Comparison of ENCODE assay signal across 19 cellular contexts in genomic region chr11:114285599-114285998, GRCh38. TPM values are rescaled to one million over a fixed set of nuclear protein-coding genes. Genes with fewer than 3 reads are reported as not detected.
A peak's percentile ranks its signal among the peaks of the same experiment; 100 is the strongest.
DNase-seq lines count a peak whose midpoint lies in the region; ATAC-seq, FAIRE-seq and TF ChIP-seq lines count a peak whose summit lies in the region.
"Had no signal": no experiment of that assay in that cellular context is flagged by ENCODE, and none has a peak within 500 bp of the region (broad histone marks: within the 10 kb centered on the region; RNA-seq: fewer than 3 reads in every experiment).

No MANE protein-coding gene starts in this region.

- POLR2A ChIA-PET in MCF 10A (lab: Yijun Ruan, JAX) (interaction anchor here (0.7 to 6.4 kb wide), 6 partner anchors 8 to 150 kb away, joined by 3 to 46 read pairs (median 12); partner anchors contain the start of gene NNMT), WTC11 (lab: Charles Lee) (no interaction called here)

- H3K4me1 ChIP-seq in breast epithelium = peaks cover 0 to 9% of the 10 kb centered on the region in 2 donors
- peaks cover 4% of the 10 kb centered on the region for H3K4me1 ChIP-seq in foreskin keratinocyte
- peaks cover 24% of the 10 kb centered on the region for H3K4me1 ChIP-seq in upper lobe of right lung
- H3K4me1 ChIP-seq in kidney (ENCODE audit: control insufficient read depth in 1 of 2, insufficient read depth in 1 of 2, low read depth in 1 of 2, low read length in 2 of 2) = peaks cover 0 to 3% of the 10 kb centered on the region in 2 donors

- DNase-seq in MCF 10A (ENCODE audit: unreplicated experiment) (peak; percentile 73), breast epithelium (ENCODE audit: low spot score in 2 of 2) (no peak), WTC11 (ENCODE audit: low spot score) (no peak), foreskin keratinocyte (peak in 1 of 2 donors; percentile 58), upper lobe of right lung (no peak), MV-4-11 (lab: John Stamatoyannopoulos, UW) (no peak), kidney (no peak)
- no peak for DNase-seq in stimulated activated CD4-positive, alpha-beta T cell treated with anti-CD3 and anti-CD28 coated beads, Interleukin-2, amount 100 ng/mL, for 24 hours
- DNase-seq: 8988T; activated CD8-positive, alpha-beta T cell treated with anti-CD3 and anti-CD28 coated beads for 36 hours; effector memory CD8-positive, alpha-beta T cell; hippocampal formation; left ventricle myocardium superior; NCI-H1417 treated with DMSO at 0.1 percent for 48 hours; NCI-H510A treated with DMSO at 0.1 percent for 48 hours; RPMI8226 had no signal

- no peaks in the 10 kb centered on the region for H3K27me3 Mint-ChIP-seq in MCF 10A (ENCODE audit: insufficient read depth, unreplicated experiment)
- H3K27me3 Mint-ChIP-seq in WTC11 (ENCODE audit: low read depth) = no peaks in the 10 kb centered on the region
- H3K27me3 Mint-ChIP-seq: activated T-helper 17 cell treated with anti-CD3 and anti-CD28 coated beads, Interleukin-2, amount 50 U/mL, for 72 hours had no signal

- TF ChIP-seq POLR2A in breast epithelium (IDR thresholded peaks at IDR 0.05) = no peak

- no peak for TF ChIP-seq CTCF in MCF 10A (IDR thresholded peaks at IDR 0.05; ENCODE audit: unreplicated experiment)
- TF ChIP-seq CTCF in breast epithelium (IDR thresholded peaks at IDR 0.05) = no peak
- no peak for TF ChIP-seq CTCF in WTC11 (IDR thresholded peaks at IDR 0.05)
- no peak for TF ChIP-seq CTCF in foreskin keratinocyte (conservative IDR thresholded peaks at IDR 0.05)
- TF ChIP-seq CTCF in upper lobe of right lung (IDR thresholded peaks at IDR 0.05) = no peak
- no peak for TF ChIP-seq CTCF in kidney (IDR thresholded peaks at IDR 0.05; ENCODE audit: borderline replicate concordance, extremely low read depth, insufficient read depth)

- CTCF ChIA-PET in MCF 10A (lab: Yijun Ruan, JAX) (interaction anchor here (0.8 kb wide), 1 partner anchor 390 kb away, joined by 3 read pairs; no protein-coding TSS in a partner anchor), WTC11 (lab: Charles Lee) (no interaction called here)

- H3K27me3 ChIP-seq in breast epithelium (no peaks in the 10 kb centered on the region), foreskin keratinocyte (peaks cover 4% of the 10 kb centered on the region), upper lobe of right lung (no peaks in the 10 kb centered on the region)

- H3K9me3 Mint-ChIP-seq in MCF 10A (ENCODE audit: unreplicated experiment) (no peaks in the 10 kb centered on the region), WTC11 (no peaks in the 10 kb centered on the region)
- H3K9me3 Mint-ChIP-seq: activated CD8-positive, alpha-beta T cell treated with anti-CD3 and anti-CD28 coated beads for 36 hours; activated T-helper 17 cell treated with anti-CD3 and anti-CD28 coated beads, Interleukin-2, amount 50 U/mL, for 72 hours; effector memory CD8-positive, alpha-beta T cell had no signal

- no peak for FAIRE-seq in kidney (lab: Jason Lieb, UNC)

- peak overlapping the region; percentile 7 for H3K4me3 Mint-ChIP-seq in MCF 10A (ENCODE audit: unreplicated experiment)
- no peak overlapping the region for H3K4me3 Mint-ChIP-seq in WTC11
- H3K4me3 Mint-ChIP-seq: activated CD8-positive, alpha-beta T cell treated with anti-CD3 and anti-CD28 coated beads for 36 hours; activated T-helper 17 cell treated with anti-CD3 and anti-CD28 coated beads, Interleukin-2, amount 50 U/mL, for 72 hours; brain; effector memory CD8-positive, alpha-beta T cell had no signal

- no peak overlapping the region for H3K4me3 ChIP-seq in breast epithelium
- H3K4me3 ChIP-seq in upper lobe of right lung = no peak overlapping the region
- no peak overlapping the region for H3K4me3 ChIP-seq in kidney (ENCODE audit: low read length in 2 of 2)

- H3K27ac Mint-ChIP-seq in MCF 10A (ENCODE audit: low read depth, unreplicated experiment) (no peak overlapping the region), WTC11 (no peak overlapping the region)
- H3K27ac Mint-ChIP-seq: activated CD8-positive, alpha-beta T cell treated with anti-CD3 and anti-CD28 coated beads for 36 hours; activated T-helper 17 cell treated with anti-CD3 and anti-CD28 coated beads, Interleukin-2, amount 50 U/mL, for 72 hours; brain; effector memory CD8-positive, alpha-beta T cell had no signal

- H3K4me1 Mint-ChIP-seq in MCF 10A (ENCODE audit: insufficient read depth, unreplicated experiment) = peaks cover 47% of the 10 kb centered on the region
- peaks cover 24% of the 10 kb centered on the region for H3K4me1 Mint-ChIP-seq in WTC11
- H3K4me1 Mint-ChIP-seq: activated T-helper 17 cell treated with anti-CD3 and anti-CD28 coated beads, Interleukin-2, amount 50 U/mL, for 72 hours had no signal

- H3K9me3 ChIP-seq in breast epithelium = no peaks in the 10 kb centered on the region
- H3K9me3 ChIP-seq in upper lobe of right lung = no peaks in the 10 kb centered on the region
- no peaks in the 10 kb centered on the region for H3K9me3 ChIP-seq in kidney (ENCODE audit: control insufficient read depth in 1 of 2, low read length in 2 of 2)

- no peak overlapping the region for H3K9ac ChIP-seq in kidney (ENCODE audit: low read length in 2 of 2)

- BruUV-seq in MCF 10A (replicated peaks; lab: Mats Ljungman, UMichigan) = no TSS peak

- ATAC-seq in WTC11 (peak; percentile 11), foreskin keratinocyte (peak; percentile 51), upper lobe of right lung (no peak)
- ATAC-seq: activated CD8-positive, alpha-beta T cell treated with anti-CD3 and anti-CD28 coated beads for 36 hours; activated T-helper 17 cell treated with anti-CD3 and anti-CD28 coated beads, Interleukin-2, amount 50 U/mL, for 72 hours; effector memory CD8-positive, alpha-beta T cell; left ventricle myocardium superior had no signal

- intact Hi-C loops in MCF 10A (cut with micrococcal nuclease) (no loop called here), breast epithelium (cut with DNase I; ENCODE audit: low total_unique reads) (no loop called here), upper lobe of right lung (cut with DNase I) (no loop called here), kidney (cut with DNase I) (no loop called here)

- peaks cover 48% of the 10 kb centered on the region for H3K36me3 Mint-ChIP-seq in MCF 10A (ENCODE audit: insufficient read depth, unreplicated experiment)
- H3K36me3 Mint-ChIP-seq in WTC11 = no peaks in the 10 kb centered on the region
- H3K36me3 Mint-ChIP-seq: brain had no signal

- H3K27ac ChIP-seq in breast epithelium (peak overlapping the region in 1 of 2 donors; percentile 8), foreskin keratinocyte (no peak overlapping the region), upper lobe of right lung (no peak overlapping the region), kidney (ENCODE audit: low read depth in 2 of 2, low read length in 2 of 2) (no peak overlapping the region)

- H3K36me3 ChIP-seq in breast epithelium (no peaks in the 10 kb centered on the region), upper lobe of right lung (no peaks in the 10 kb centered on the region), kidney (ENCODE audit: control insufficient read depth in 1 of 2, insufficient read depth in 2 of 2, low read length in 2 of 2) (no peaks in the 10 kb centered on the region)

TF ChIP-seq in WTC11, 78 proteins besides CTCF, POLR2A, EP300 and RAD21:
- no peak for TF ChIP-seq ZNF512 (CRISPR knock-in tag; IDR thresholded peaks at IDR 0.05; ENCODE audit: borderline replicate concordance)
- TF ChIP-seq TEAD1 (CRISPR knock-in tag; IDR thresholded peaks at IDR 0.05) = no peak
- no peak for TF ChIP-seq NFATC4 (CRISPR knock-in tag; IDR thresholded peaks at IDR 0.05)
- no peak for TF ChIP-seq RELA (CRISPR knock-in tag; IDR thresholded peaks at IDR 0.05; ENCODE audit: borderline replicate concordance)

RNA-seq across cellular contexts. Expression of gene NNMT, which starts 10.6 kb away (rescaled TPM):
- total RNA-seq in MCF 10A (2022) (429 and 638 TPM in 2 replicates), breast epithelium (1,000 to 10,000 TPM in 2 of 3 donors, 100 to 1,000 TPM in 1; 987 to 2,750 (median 1,078) TPM), WTC11 (2021) (0.50 to 0.53 TPM in 2 of 3 replicates, not detected in the other), foreskin keratinocyte (not detected in 2 replicates), upper lobe of right lung (349 TPM), kidney (1,451 TPM)
- polyA plus RNA-seq in foreskin keratinocyte (not detected in 2 replicates), kidney (ENCODE audit: insufficient read depth, low read depth, low replicate concordance) (91.9 TPM)
- total RNA-seq: activated CD8-positive, alpha-beta T cell treated with anti-CD3 and anti-CD28 coated beads for 36 hours; activated T-helper 17 cell treated with anti-CD3 and anti-CD28 coated beads, Interleukin-2, amount 50 U/mL, for 72 hours had no signal
- polyA plus RNA-seq: neural cell had no signal

Comparison
In these comparisons a context has a peak if more than half of its experiments do, and no peak if none do; other contexts are left out.
1. RNA of gene NNMT, which starts 10.6 kb away (total RNA-seq): 1,451 TPM in kidney (single experiment), 987 to 2,750 TPM in breast epithelium, 429 to 638 TPM in MCF 10A and 349 TPM in upper lobe of right lung (single experiment); 0.50 to 0.53 TPM in WTC11 and not detected in foreskin keratinocyte; every median in the first group is over 100 times any median in the second.